Comparison of ENCODE assay signal across 8 cellular contexts in the genomic region with DNA sequence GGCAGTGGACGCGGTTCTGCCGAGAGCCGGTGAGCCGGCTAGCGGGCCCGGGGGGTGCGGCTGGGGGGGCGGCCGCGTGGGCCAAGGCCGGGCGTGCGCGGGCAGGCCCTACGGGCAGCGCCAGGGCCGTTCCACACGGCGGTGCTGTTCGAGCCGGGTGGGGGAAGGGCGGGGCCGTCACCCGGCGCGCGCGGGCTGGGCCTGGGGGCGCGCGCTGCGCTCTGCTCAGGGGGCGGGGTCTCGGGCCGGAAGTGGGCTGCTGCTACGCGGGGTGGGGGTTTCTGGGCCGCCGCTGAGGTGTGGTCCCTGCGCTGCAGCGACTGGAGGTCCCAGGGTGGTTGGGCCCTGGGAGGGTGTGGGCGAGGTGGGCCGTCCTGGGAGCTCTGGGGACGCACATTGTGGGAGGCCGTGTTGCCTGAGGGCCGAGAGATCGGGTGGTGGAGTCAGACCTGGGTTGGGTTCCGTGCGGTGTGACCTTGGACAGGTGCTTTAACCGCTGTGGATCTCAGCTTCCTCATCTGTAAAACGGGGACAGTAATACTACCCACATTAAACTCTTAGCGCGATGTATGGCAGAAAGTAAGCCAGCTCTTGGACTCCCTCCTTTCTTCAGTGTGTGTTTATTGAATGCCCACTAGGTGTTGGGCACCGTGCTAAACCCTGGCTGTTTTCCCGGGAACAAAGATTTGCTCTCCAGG. TPM values are rescaled to one million over a fixed set of nuclear protein-coding genes. Genes with fewer than 3 reads are reported as not detected.
DNase-seq lines count a peak whose midpoint lies in the region; ATAC-seq, FAIRE-seq and TF ChIP-seq lines count a peak whose summit lies in the region.

No MANE protein-coding gene starts in this region.

- peak overlapping the region; percentile 71 for H3K9ac ChIP-seq in OCI-LY1 (ENCODE audit: low read length)

- H3K9me2 ChIP-seq in OCI-LY1 (ENCODE audit: low read depth, low read length): no peaks in the 10 kb centered on the region

- H3K4me1 ChIP-seq in OCI-LY1 (ENCODE audit: insufficient read depth, low read length, severe bottlenecking) (peaks cover 39% of the 10 kb centered on the region), gastroesophageal sphincter (peaks cover 2 to 52% (median 26%) of the 10 kb centered on the region in 3 donors), pancreas (peaks cover 0 to 24% (median 7%) of the 10 kb centered on the region in 3 donors), upper lobe of left lung (peaks cover 30 to 51% (median 32%) of the 10 kb centered on the region in 4 donors)

- peaks cover 50% of the 10 kb centered on the region for H3K79me2 ChIP-seq in OCI-LY1 (ENCODE audit: insufficient read depth, low read length)

- WGBS in gastroesophageal sphincter (ENCODE audit: low coverage in 1 of 2), 2 donors: 0% methylated on average over 6 to 9 of the region's 56 CpGs
- 1% methylated on average over 34 to 56 of the region's 56 CpGs for WGBS in pancreas, 2 donors
- WGBS in upper lobe of left lung, 2 donors: 1 to 2% methylated on average over 11 to 21 of the region's 56 CpGs

- H3K27me3 ChIP-seq in OCI-LY1 (ENCODE audit: insufficient read depth, low read length): no peaks in the 10 kb centered on the region
- no peaks in the 10 kb centered on the region for H3K27me3 ChIP-seq in gastroesophageal sphincter
- H3K27me3 ChIP-seq in pancreas: no peaks in the 10 kb centered on the region
- H3K27me3 ChIP-seq in upper lobe of left lung: no peaks in the 10 kb centered on the region

- intact Hi-C loops in pancreas (cut with DNase I): no loop called here

- TF ChIP-seq CTCF in OCI-LY1 (IDR thresholded peaks at IDR 0.05; ENCODE audit: low read length): no peak
- no peak for TF ChIP-seq CTCF in gastroesophageal sphincter (IDR thresholded peaks at IDR 0.05)
- TF ChIP-seq CTCF in pancreas (IDR thresholded peaks at IDR 0.05): no peak
- TF ChIP-seq CTCF in upper lobe of left lung (IDR thresholded peaks at IDR 0.05): no peak

- TF ChIP-seq POLR2A in gastroesophageal sphincter (IDR thresholded peaks at IDR 0.05) (peak in 1 of 2 donors; percentile 37), upper lobe of left lung (IDR thresholded peaks at IDR 0.05) (peak in 1 of 4 donors; percentile 65)

- H2AFZ ChIP-seq in OCI-LY1 (ENCODE audit: low read length): no peak overlapping the region

- peak overlapping the region; percentile 65 for H3K27ac ChIP-seq in OCI-LY1 (ENCODE audit: low read depth, low read length, poor library complexity, severe bottlenecking)
- H3K27ac ChIP-seq in gastroesophageal sphincter: peak overlapping the region; percentile 80 to 99 (median 96)
- peak overlapping the region; percentile 71 to 91 (median 86) for H3K27ac ChIP-seq in pancreas
- H3K27ac ChIP-seq in upper lobe of left lung: peak overlapping the region; percentile 90 to 96 (median 93)

- no peaks in the 10 kb centered on the region for H3K9me3 ChIP-seq in OCI-LY1 (ENCODE audit: low read length)
- no peaks in the 10 kb centered on the region for H3K9me3 ChIP-seq in gastroesophageal sphincter
- no peaks in the 10 kb centered on the region for H3K9me3 ChIP-seq in pancreas
- no peaks in the 10 kb centered on the region for H3K9me3 ChIP-seq in upper lobe of left lung

- no peak for FAIRE-seq in pancreas (lab: Jason Lieb, UNC)

- H3K4me2 ChIP-seq in OCI-LY1 (ENCODE audit: low read length): peak overlapping the region; percentile 98

- H3F3A ChIP-seq in OCI-LY1 (ENCODE audit: insufficient read depth, low read length): no peaks in the 10 kb centered on the region

- DNase-seq in COR-L47 (lab: John Stamatoyannopoulos, UW) (peak; percentile 71), pancreas (peak; percentile 78 to 91 (median 84)), upper lobe of left lung (peak; percentile 33 to 95)
- DNase-seq in activated T-helper 9 cell treated with anti-CD3 and anti-CD28 coated beads, Interleukin-2, amount 50 U/mL, for 16 hours (ENCODE audit: low read depth): peak; percentile 55

- H3K36me3 ChIP-seq in OCI-LY1 (ENCODE audit: insufficient read depth, low read length) (peaks cover 13% of the 10 kb centered on the region; the same call in 1 of the 2 replicates), gastroesophageal sphincter (no peaks in the 10 kb centered on the region), pancreas (no peaks in the 10 kb centered on the region), upper lobe of left lung (no peaks in the 10 kb centered on the region)

- ATAC-seq in GM19372 (IDR thresholded peaks at IDR 0.05; ENCODE audit: low read depth, unreplicated experiment) (peak; percentile 67), HG03469 (IDR thresholded peaks at IDR 0.05; ENCODE audit: unreplicated experiment) (peak; percentile 33), gastroesophageal sphincter (peak; percentile 85), pancreas (peak; percentile 87 to 94 (median 89)), upper lobe of left lung (ENCODE audit: low FRiP score in 2 of 2) (peak; percentile 88 to 93)

- H4K20me1 ChIP-seq in OCI-LY1 (ENCODE audit: insufficient read depth, low read length): no peaks in the 10 kb centered on the region; the same call in 1 of the 2 replicates

- no peak for TF ChIP-seq EP300 in gastroesophageal sphincter (IDR thresholded peaks at IDR 0.05)
- no peak for TF ChIP-seq EP300 in upper lobe of left lung (IDR thresholded peaks at IDR 0.05)

- H3K4me3 ChIP-seq in OCI-LY1 (ENCODE audit: low read depth, low read length, poor library complexity, severe bottlenecking): peak overlapping the region; percentile 96
- peak overlapping the region; percentile 71 to 81 for H3K4me3 ChIP-seq in gastroesophageal sphincter
- peak overlapping the region; percentile 63 to 79 (median 71) for H3K4me3 ChIP-seq in pancreas
- peak overlapping the region; percentile 63 to 89 (median 74) for H3K4me3 ChIP-seq in upper lobe of left lung

RNA-seq across cellular contexts. Expression of gene MAPRE1, which starts 0.4 kb away (rescaled TPM):
- total RNA-seq in gastroesophageal sphincter (100 to 1,000 TPM; 148 to 158 (median 150) TPM), pancreas (10 to 100 TPM; 20.6 to 46.7 (median 32.6) TPM), upper lobe of left lung (10 to 100 TPM; 36.2 to 94.2 (median 77.9) TPM)
- polyA plus RNA-seq in pancreas: 10 to 100 TPM; 12.4 to 32.0 TPM

RNA-seq across cellular contexts. Expression of gene EFCAB8, which starts 38.6 kb away (rescaled TPM):
- total RNA-seq in gastroesophageal sphincter: under 1 TPM in 2 of 4 donors, not detected in 2; 0.13 to 0.78 TPM
- under 1 TPM in 5 of 6 donors, not detected in 1; 0.12 to 0.35 (median 0.19) TPM for total RNA-seq in pancreas
- under 1 TPM; 0.14 to 0.19 TPM for polyA plus RNA-seq in pancreas
- total RNA-seq in upper lobe of left lung: 1 to 10 TPM in 3 of 6 donors, under 1 TPM in 3; 0.10 to 3.3 (median 0.67) TPM

RNA-seq across cellular contexts. Expression of gene DNMT3B, which starts 58.0 kb away (rescaled TPM):
- total RNA-seq in gastroesophageal sphincter: 1 to 10 TPM in 1 of 4 donors, under 1 TPM in 2, not detected in 1; 0.47 to 2.3 (median 0.81) TPM
- 1 to 10 TPM; 2.0 to 5.1 (median 3.8) TPM for total RNA-seq in pancreas
- 1 to 10 TPM; 2.4 to 3.4 TPM for polyA plus RNA-seq in pancreas
- 1 to 10 TPM in 4 of 6 donors, under 1 TPM in 1, not detected in 1; 0.76 to 2.1 (median 1.7) TPM for total RNA-seq in upper lobe of left lung

Comparison
In these comparisons a context has a peak if more than half of its experiments do, and no peak if none do; other contexts are left out.
1. Peak in every context shown above with its lines: DNase-seq, ATAC-seq, H3K4me3 ChIP-seq and H3K27ac ChIP-seq.
2. ATAC-seq: peak in every context shown above with its lines; median percentile 90 in upper lobe of left lung; 89 in pancreas; 85 in gastroesophageal sphincter; 67 in GM19372; 33 in HG03469.